Comparison of ENCODE assay signal across 8 cellular contexts in genomic region chr3:170037463-170038433, GRCh38. TPM values are rescaled to one million over a fixed set of nuclear protein-coding genes. Genes with fewer than 3 reads are reported as not detected.
DNase-seq lines count a peak whose midpoint lies in the region; ATAC-seq and TF ChIP-seq lines count a peak whose summit lies in the region.

GPR160 (plus strand) TSS chr3:170037995; CDS start chr3:170083973, 45,978 bp downstream.

- peak within 1 kb of the TSS; percentile 85 for H3K9ac ChIP-seq in Karpas-422 (ENCODE audit: low read length)

- DNase-seq in GDM1 (lab: John Stamatoyannopoulos, UW), result peak; percentile 64
- DNase-seq in GM23338 (ENCODE audit: low spot score), result peak; percentile 94
- peak; percentile 94 for DNase-seq in Karpas-422
- peak; percentile 20 to 54 for DNase-seq in SJSA1 (ENCODE audit: low read depth in 1 of 2, low spot score in 2 of 2)
- DNase-seq in activated naive CD4-positive, alpha-beta T cell (lab: John Stamatoyannopoulos, UW), result peak; percentile 38 to 74 (median 64)
- DNase-seq in cardiac septum (ENCODE audit: low spot score), result peak; percentile 93
- peak; percentile 89 for DNase-seq in progenitor cell of endocrine pancreas (ENCODE audit: low spot score, unreplicated experiment)
- peak; percentile 22 to 35 for DNase-seq in uterus

- H3K9me2 ChIP-seq in GM23338 (ENCODE audit: insufficient read depth) (no peaks in the 10 kb centered on the region), Karpas-422 (replicated peaks; ENCODE audit: insufficient read depth, low read length) (no peaks in the 10 kb centered on the region)

- H4K20me1 ChIP-seq in GM23338 (replicated peaks; ENCODE audit: insufficient read depth) (no peaks in the 10 kb centered on the region), Karpas-422 (ENCODE audit: insufficient read depth, low read depth, low read length) (no peaks in the 10 kb centered on the region)

- peaks cover 8% of the 10 kb centered on the region; the same call in 1 of the 2 replicates for H3K79me2 ChIP-seq in GM23338 (replicated peaks; ENCODE audit: insufficient read depth)
- H3K79me2 ChIP-seq in Karpas-422 (ENCODE audit: low read length), result peaks cover 20% of the 10 kb centered on the region; the same call in 1 of the 2 replicates

- H3F3A ChIP-seq in GM23338 (replicated peaks; ENCODE audit: low read depth), result peaks cover 5% of the 10 kb centered on the region

- H3K4me3 Mint-ChIP-seq in GM23338 (peak within 1 kb of the TSS; percentile 79), progenitor cell of endocrine pancreas (ENCODE audit: low read depth) (peak within 1 kb of the TSS; percentile 84)

- H3K27me3 Mint-ChIP-seq in GM23338 (ENCODE audit: insufficient read depth, low read depth, poor library complexity) (no peaks in the 10 kb centered on the region), progenitor cell of endocrine pancreas (no peaks in the 10 kb centered on the region)

- H3K9me3 ChIP-seq in Karpas-422 (ENCODE audit: low read length), result no peaks in the 10 kb centered on the region
- H3K9me3 ChIP-seq in SJSA1 (replicated peaks), result no peaks in the 10 kb centered on the region
- H3K9me3 ChIP-seq in uterus, result no peaks in the 10 kb centered on the region

- H3K4me3 ChIP-seq in GM23338 (peak within 1 kb of the TSS; percentile 89), Karpas-422 (ENCODE audit: low read length) (peak within 1 kb of the TSS; percentile 94), SJSA1 (peak within 1 kb of the TSS; percentile 37), uterus (peak within 1 kb of the TSS; percentile 22 to 43)

- peaks cover 20% of the 10 kb centered on the region for H3K4me1 ChIP-seq in GM23338 (ENCODE audit: insufficient read depth)
- peaks cover 28% of the 10 kb centered on the region for H3K4me1 ChIP-seq in Karpas-422 (ENCODE audit: low read length)
- peaks cover 10% of the 10 kb centered on the region for H3K4me1 ChIP-seq in SJSA1 (replicated peaks)
- H3K4me1 ChIP-seq in uterus, result no peaks in the 10 kb centered on the region

- H3K36me3 Mint-ChIP-seq in GM23338 (ENCODE audit: low read depth) (peaks cover 6% of the 10 kb centered on the region; the same call in 2 of the 3 replicates), progenitor cell of endocrine pancreas (ENCODE audit: insufficient read depth) (peaks cover 2% of the 10 kb centered on the region)

- H3K27ac ChIP-seq in GM23338 (ENCODE audit: low read depth), result 0 out of 2 replicates have a peak within 1 kb of the TSS, but pooled peaks have one; percentile 7
- H3K27ac ChIP-seq in Karpas-422 (ENCODE audit: low read length), result peak within 1 kb of the TSS; percentile 52
- no peak within 1 kb of the TSS for H3K27ac ChIP-seq in SJSA1
- no peak within 1 kb of the TSS for H3K27ac ChIP-seq in uterus

- ATAC-seq in GM23338, result peak; percentile 75

- H3K36me3 ChIP-seq in GM23338 (ENCODE audit: insufficient read depth) (no peaks in the 10 kb centered on the region), Karpas-422 (ENCODE audit: insufficient read depth, low read length) (no peaks in the 10 kb centered on the region), SJSA1 (no peaks in the 10 kb centered on the region), uterus (no peaks in the 10 kb centered on the region)

- H3K4me2 ChIP-seq in GM23338, result peak within 1 kb of the TSS; percentile 97
- peak within 1 kb of the TSS; percentile 87 for H3K4me2 ChIP-seq in Karpas-422 (ENCODE audit: low read depth, low read length, poor library complexity, severe bottlenecking)

- no peak within 1 kb of the TSS for H3K27ac Mint-ChIP-seq in GM23338
- H3K27ac Mint-ChIP-seq in progenitor cell of endocrine pancreas, result peak within 1 kb of the TSS; percentile 94

- H2AFZ ChIP-seq in GM23338 (peak within 1 kb of the TSS; percentile 94), Karpas-422 (ENCODE audit: low read length) (peak within 1 kb of the TSS; percentile 91)

- intact Hi-C loops in cardiac septum (cut with DNase I) (no loop called here), uterus (cut with DNase I; ENCODE audit: low total_unique reads) (no loop called here)

- peak; percentile 73 to 86 for TF ChIP-seq CTCF in GM23338 (conservative IDR thresholded peaks at IDR 0.05; ENCODE audit: low read depth in 2 of 2)
- peak; percentile 90 for TF ChIP-seq CTCF in progenitor cell of endocrine pancreas (IDR thresholded peaks at IDR 0.05; ENCODE audit: unreplicated experiment)
- TF ChIP-seq CTCF in uterus (IDR thresholded peaks at IDR 0.05), result peak; percentile 18 to 51 (median 37)

- H3K9me3 Mint-ChIP-seq in GM23338, result no peaks in the 10 kb centered on the region
- no peaks in the 10 kb centered on the region for H3K9me3 Mint-ChIP-seq in progenitor cell of endocrine pancreas (ENCODE audit: low read depth)

- H3K27me3 ChIP-seq in GM23338 (ENCODE audit: insufficient read depth) (no peaks in the 10 kb centered on the region), Karpas-422 (ENCODE audit: low read length) (no peaks in the 10 kb centered on the region), SJSA1 (replicated peaks) (peaks cover 26% of the 10 kb centered on the region), uterus (peaks cover 3 to 11% of the 10 kb centered on the region in 2 donors)

- TF ChIP-seq POLR2A in uterus (IDR thresholded peaks at IDR 0.05), result no peak

- H3K4me1 Mint-ChIP-seq in GM23338, result peaks cover 24% of the 10 kb centered on the region
- H3K4me1 Mint-ChIP-seq in progenitor cell of endocrine pancreas (ENCODE audit: low read depth), result peaks cover 24% of the 10 kb centered on the region

TF ChIP-seq in GM23338, 12 proteins besides CTCF, POLR2A, EP300 and RAD21:
- no peak for TF ChIP-seq ETS1 (IDR thresholded peaks at IDR 0.05)
- no peak for TF ChIP-seq EZH2 (IDR thresholded peaks at IDR 0.05; ENCODE audit: low read depth, unreplicated experiment)
- TF ChIP-seq POLR2AphosphoS5 (IDR thresholded peaks at IDR 0.05; ENCODE audit: low read depth), result peak; percentile 60; the same call in 1 of the 2 replicates

RNA-seq across cellular contexts. Expression of gene GPR160, which starts in this region (rescaled TPM):
- 55.7 and 77.0 TPM in 2 replicates for total RNA-seq in GM23338 (2014; rRNA removed; shearing (Covaris generic))
- 37.2 and 39.4 TPM in 2 replicates for polyA plus RNA-seq in GM23338 (2016; fragmentation: Nextera tagmentation; extraction: Ambion mirVana)
- total RNA-seq in Karpas-422 (2014; rRNA removed; shearing (Covaris generic); ENCODE audit: low replicate concordance), result 67.6 and 94.6 TPM in 2 replicates
- total RNA-seq in SJSA1 (2014; rRNA removed; shearing (Covaris generic)), result 0.89 TPM in 1 of 2 replicates, not detected in the other
- 0.78 TPM for total RNA-seq in cardiac septum
- total RNA-seq in progenitor cell of endocrine pancreas, result 33.7 and 44.3 TPM in 2 replicates
- 10 to 100 TPM in 1 of 4 donors, 1 to 10 TPM in 2, not detected in 1; 2.6 to 21.0 (median 8.6) TPM for total RNA-seq in uterus

Comparison
In these comparisons a context has a peak if more than half of its experiments do, and no peak if none do; other contexts are left out.
1. Peak in DNase-seq and H3K4me3 ChIP-seq in SJSA1; RNA of the gene not detected or under 1 TPM.
2. Peak in DNase-seq in cardiac septum; RNA of the gene not detected or under 1 TPM.
3. DNase-seq: peak in every context shown above with its lines; median percentile 94 in GM23338; 94 in Karpas-422; 93 in cardiac septum; 89 in progenitor cell of endocrine pancreas; 64 in activated naive CD4-positive, alpha-beta T cell; 64 in GDM1; 37 in SJSA1; 28 in uterus.
4. H3K27ac ChIP-seq: peak in GM23338 (single experiment) and Karpas-422 (single experiment); none in SJSA1 (single experiment) and uterus (0 of 2).
5. H3K4me3 ChIP-seq: peak in every context shown above with its lines; median percentile 94 in Karpas-422; 89 in GM23338; 37 in SJSA1; 32 in uterus.
6. CTCF ChIP-seq: peak in every context shown above with its lines; median percentile 90 in progenitor cell of endocrine pancreas; 80 in GM23338; 37 in uterus.